ENCODE assay signal across 10 cellular contexts in the genomic region with DNA sequence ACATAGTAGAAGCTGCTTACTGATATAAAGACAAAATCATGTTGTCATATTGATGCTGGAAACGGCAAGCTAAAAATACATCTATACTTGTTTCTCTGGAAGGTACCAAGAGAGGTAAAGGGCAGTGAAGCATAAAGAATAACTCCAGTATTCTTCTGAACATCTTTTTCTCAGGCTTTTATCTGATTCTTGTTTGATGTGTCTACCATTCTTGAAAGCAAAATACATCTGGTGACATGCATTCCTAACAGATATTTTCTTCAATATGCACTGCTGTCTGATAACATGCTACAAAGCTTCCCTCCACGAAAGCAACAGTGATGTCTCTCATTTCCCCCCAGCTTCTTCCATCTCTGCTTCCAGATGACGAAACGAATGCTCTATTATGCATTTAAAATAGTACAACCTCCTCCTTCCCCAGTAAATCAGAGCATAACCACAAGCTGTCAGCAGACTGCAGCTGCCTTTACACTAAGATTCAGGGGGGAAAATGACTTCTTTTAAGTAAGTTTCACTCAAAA.
DNase-seq lines count a peak whose midpoint lies in the region; ATAC-seq and TF ChIP-seq lines count a peak whose summit lies in the region.
"Had no signal": no experiment of that assay in that cellular context is flagged by ENCODE, and none has a peak within 500 bp of the region (broad histone marks: within the 10 kb centered on the region; RNA-seq: fewer than 3 reads in every experiment).

No MANE protein-coding gene starts in this region.

- H3K4me1 Mint-ChIP-seq in activated T-cell treated with anti-CD3 and anti-CD28 coated beads, Interleukin-2, amount 50 U/mL, for 4 hours (ENCODE audit: low read depth) = peaks cover 40% of the 10 kb centered on the region
- H3K4me1 Mint-ChIP-seq in central memory CD8-positive, alpha-beta T cell = peaks cover 9% of the 10 kb centered on the region
- peaks cover 7% of the 10 kb centered on the region for H3K4me1 Mint-ChIP-seq in stimulated activated effector memory CD8-positive, alpha-beta T cell treated with anti-CD3 and anti-CD28 coated beads, Interleukin-12 subunit alpha, Interleukin-12 subunit beta, amount 100 ng/mL, for 72 hours

- no peaks in the 10 kb centered on the region for H3K27me3 Mint-ChIP-seq in activated T-cell treated with anti-CD3 and anti-CD28 coated beads, Interleukin-2, amount 50 U/mL, for 4 hours (ENCODE audit: low read depth)
- no peaks in the 10 kb centered on the region for H3K27me3 Mint-ChIP-seq in central memory CD8-positive, alpha-beta T cell
- H3K27me3 Mint-ChIP-seq: dendritic cell treated with granulocyte-macrophage colony-stimulating factor and Interleukin-4, amounts not matched to agents 40 ng/mL and 50 ng/mL, for 4 days had no signal

- H3K27me3 ChIP-seq in spleen (replicated peaks in 1 of 7) = no peaks in the 10 kb centered on the region

- no peaks in the 10 kb centered on the region for H3K9me3 Mint-ChIP-seq in activated T-cell treated with anti-CD3 and anti-CD28 coated beads, Interleukin-2, amount 50 U/mL, for 4 hours
- H3K9me3 Mint-ChIP-seq in central memory CD8-positive, alpha-beta T cell = no peaks in the 10 kb centered on the region
- H3K9me3 Mint-ChIP-seq in stimulated activated effector memory CD8-positive, alpha-beta T cell treated with anti-CD3 and anti-CD28 coated beads, Interleukin-12 subunit alpha, Interleukin-12 subunit beta, amount 100 ng/mL, for 72 hours = no peaks in the 10 kb centered on the region
- H3K9me3 Mint-ChIP-seq: dendritic cell treated with granulocyte-macrophage colony-stimulating factor and Interleukin-4, amounts not matched to agents 40 ng/mL and 50 ng/mL, for 4 days had no signal

- peaks cover 0 to 14% (median 2%) of the 10 kb centered on the region in 6 donors for H3K4me1 ChIP-seq in spleen

- intact Hi-C loops in spleen (cut with DNase I; ENCODE audit: low total_unique reads) = no loop called here

- H3K36me3 ChIP-seq in spleen = peaks cover 0 to 11% (median 0%) of the 10 kb centered on the region in 6 donors

- no peak for TF ChIP-seq POLR2A in spleen (IDR thresholded peaks at IDR 0.05)

- ATAC-seq in activated T-cell treated with anti-CD3 and anti-CD28 coated beads, Interleukin-2, amount 50 U/mL, for 4 hours = peak; percentile 21 to 24
- ATAC-seq in central memory CD8-positive, alpha-beta T cell (replicated peaks; ENCODE audit: extremely low read depth, poor library complexity, severe bottlenecking) = peak; percentile 33
- ATAC-seq in stimulated activated effector memory CD8-positive, alpha-beta T cell treated with anti-CD3 and anti-CD28 coated beads, Interleukin-12 subunit alpha, Interleukin-12 subunit beta, amount 100 ng/mL, for 72 hours = no peak

- H3K36me3 Mint-ChIP-seq in activated T-cell treated with anti-CD3 and anti-CD28 coated beads, Interleukin-2, amount 50 U/mL, for 4 hours (ENCODE audit: insufficient read depth) = peaks cover 7% of the 10 kb centered on the region
- peaks cover 6% of the 10 kb centered on the region for H3K36me3 Mint-ChIP-seq in central memory CD8-positive, alpha-beta T cell (ENCODE audit: insufficient read depth)
- H3K36me3 Mint-ChIP-seq in stimulated activated effector memory CD8-positive, alpha-beta T cell treated with anti-CD3 and anti-CD28 coated beads, Interleukin-12 subunit alpha, Interleukin-12 subunit beta, amount 100 ng/mL, for 72 hours = no peaks in the 10 kb centered on the region

- peak overlapping the region; percentile 63 for H3K27ac Mint-ChIP-seq in central memory CD8-positive, alpha-beta T cell (ENCODE audit: low read depth)
- peak overlapping the region; percentile 23 for H3K27ac Mint-ChIP-seq in stimulated activated effector memory CD8-positive, alpha-beta T cell treated with anti-CD3 and anti-CD28 coated beads, Interleukin-12 subunit alpha, Interleukin-12 subunit beta, amount 100 ng/mL, for 72 hours
- H3K27ac Mint-ChIP-seq: dendritic cell treated with granulocyte-macrophage colony-stimulating factor and Interleukin-4, amounts not matched to agents 40 ng/mL and 50 ng/mL, for 4 days had no signal

- TF ChIP-seq CTCF in spleen (IDR thresholded peaks at IDR 0.05 in 8 of 11, conservative IDR thresholded peaks at IDR 0.05 in 3 of 11) = no peak

- no peak overlapping the region for H3K4me3 ChIP-seq in spleen

- DNase-seq in activated T-cell treated with anti-CD3 and anti-CD28 coated beads, Interleukin-2, amount 50 U/mL, for 4 hours = no peak
- DNase-seq in activated T-cell treated with anti-CD3 and anti-CD28 coated beads for 4 hours = no peak
- peak; percentile 92 for DNase-seq in NOMO-1 treated with DMSO at 0.1 percent for 48 hours (lab: John Stamatoyannopoulos, UW; ENCODE audit: unreplicated experiment)
- no peak for DNase-seq in central memory CD8-positive, alpha-beta T cell (ENCODE audit: low spot score in 2 of 2)
- DNase-seq in stimulated activated effector memory CD8-positive, alpha-beta T cell treated with anti-CD3 and anti-CD28 coated beads, Interleukin-12 subunit alpha, Interleukin-12 subunit beta, amount 100 ng/mL, for 72 hours (ENCODE audit: low spot score in 2 of 2) = no peak
- DNase-seq in germinal center (ENCODE audit: low spot score) = no peak
- no peak for DNase-seq in NCI-H2029 (lab: John Stamatoyannopoulos, UW)
- DNase-seq in spleen = no peak
- DNase-seq: NCI-H1092 treated with DMSO at 0.1 percent for 48 hours had no signal

- H3K4me3 Mint-ChIP-seq in activated T-cell treated with anti-CD3 and anti-CD28 coated beads, Interleukin-2, amount 50 U/mL, for 4 hours = peak overlapping the region; percentile 45
- H3K4me3 Mint-ChIP-seq in central memory CD8-positive, alpha-beta T cell = peak overlapping the region; percentile 33
- no peak overlapping the region for H3K4me3 Mint-ChIP-seq in stimulated activated effector memory CD8-positive, alpha-beta T cell treated with anti-CD3 and anti-CD28 coated beads, Interleukin-12 subunit alpha, Interleukin-12 subunit beta, amount 100 ng/mL, for 72 hours
- H3K4me3 Mint-ChIP-seq: dendritic cell treated with granulocyte-macrophage colony-stimulating factor and Interleukin-4, amounts not matched to agents 40 ng/mL and 50 ng/mL, for 4 days had no signal

- peak overlapping the region in 4 of 8 donors; percentile 6 to 63 (median 37) for H3K27ac ChIP-seq in spleen

- H3K9me3 ChIP-seq in spleen = no peaks in the 10 kb centered on the region

- 16 to 27% (median 22%) methylated on average over 4 of the region's 4 CpGs for WGBS in spleen, 5 donors
